Comparison of ENCODE assay signal across 8 cellular contexts in genomic region chr3:196179380-196180308, GRCh38. TPM values are rescaled to one million over a fixed set of nuclear protein-coding genes. Genes with fewer than 3 reads are reported as not detected.
DNase-seq lines count a peak whose midpoint lies in the region; ATAC-seq and TF ChIP-seq lines count a peak whose summit lies in the region.

No MANE protein-coding gene starts in this region.

- peak; percentile 36 for DNase-seq in AG04450 (ENCODE audit: low read depth, low spot score)
- peak; percentile 81 for DNase-seq in NOMO-1 treated with dmso at 0.1 percent for 144 hours (lab: John Stamatoyannopoulos, UW; ENCODE audit: unreplicated experiment)
- DNase-seq in activated T-helper 2 cell treated with anti-CD3 and anti-CD28 coated beads, Interferon-gamma antibody, Interleukin-2, Interleukin-4, amounts not matched to agents 10 μg/mL and 5 μg/mL and 100 μg/mL, durations not matched to agents 14 hours and 24 hours and 36 hours (ENCODE audit: low spot score), result peak; percentile 81
- peak; percentile 85 for DNase-seq in germinal center (ENCODE audit: low spot score)
- DNase-seq in stimulated activated CD4-positive, alpha-beta T cell treated with anti-CD3 and anti-CD28 coated beads, Interleukin-12 subunit alpha, Interleukin-12 subunit beta, amount 100 ng/mL, for 4 hours, result peak; percentile 71
- no peak for DNase-seq in SIG-M5 (lab: John Stamatoyannopoulos, UW)

- no peak for TF ChIP-seq CTCF in AG04450 (IDR thresholded peaks at IDR 0.05; ENCODE audit: low read depth, low read length)

- POLR2A ChIA-PET in AG04450 (lab: Yijun Ruan, JAX), result no interaction called here

- H3K27me3 ChIP-seq in AG04450 (ENCODE audit: control insufficient read depth, insufficient read depth, low read length), result peaks cover 2% of the 10 kb centered on the region

- no peaks in the 10 kb centered on the region for H3K27me3 Mint-ChIP-seq in activated T-helper 2 cell treated with anti-CD3 and anti-CD28 coated beads, Interferon-gamma antibody, Interleukin-2, Interleukin-4, amounts not matched to agents 10 μg/mL and 5 μg/mL and 100 μg/mL, durations not matched to agents 14 hours and 24 hours and 36 hours (ENCODE audit: low read depth)

- intact Hi-C loops in activated T-helper 2 cell treated with anti-CD3 and anti-CD28 coated beads, Interferon-gamma antibody, Interleukin-2, Interleukin-4, amounts not matched to agents 10 μg/mL and 5 μg/mL and 100 μg/mL, durations not matched to agents 14 hours and 24 hours and 36 hours (cut with micrococcal nuclease), result loop anchor here (1.0 to 10.0 kb wide), 4 partner anchors 67 to 485 kb away; partner anchors contain the start of gene TFRC

- peak overlapping the region; percentile 67 for H3K4me3 Mint-ChIP-seq in activated T-helper 2 cell treated with anti-CD3 and anti-CD28 coated beads, Interferon-gamma antibody, Interleukin-2, Interleukin-4, amounts not matched to agents 10 μg/mL and 5 μg/mL and 100 μg/mL, durations not matched to agents 14 hours and 24 hours and 36 hours (ENCODE audit: low read depth)

- H3K9me3 ChIP-seq in AG04450 (ENCODE audit: control insufficient read depth, insufficient read depth, low read length), result no peaks in the 10 kb centered on the region

- peaks cover 52% of the 10 kb centered on the region for H3K4me1 Mint-ChIP-seq in activated T-helper 2 cell treated with anti-CD3 and anti-CD28 coated beads, Interferon-gamma antibody, Interleukin-2, Interleukin-4, amounts not matched to agents 10 μg/mL and 5 μg/mL and 100 μg/mL, durations not matched to agents 14 hours and 24 hours and 36 hours (ENCODE audit: low read depth)

- H3K27ac ChIP-seq in AG04450 (ENCODE audit: low read depth, low read length), result peak overlapping the region; percentile 57

- H3K36me3 Mint-ChIP-seq in activated T-helper 2 cell treated with anti-CD3 and anti-CD28 coated beads, Interferon-gamma antibody, Interleukin-2, Interleukin-4, amounts not matched to agents 10 μg/mL and 5 μg/mL and 100 μg/mL, durations not matched to agents 14 hours and 24 hours and 36 hours (ENCODE audit: low read depth), result no peaks in the 10 kb centered on the region

- no peaks in the 10 kb centered on the region for H3K9me3 Mint-ChIP-seq in activated T-helper 2 cell treated with anti-CD3 and anti-CD28 coated beads, Interferon-gamma antibody, Interleukin-2, Interleukin-4, amounts not matched to agents 10 μg/mL and 5 μg/mL and 100 μg/mL, durations not matched to agents 14 hours and 24 hours and 36 hours

- ATAC-seq in GM19025 (IDR thresholded peaks at IDR 0.05; ENCODE audit: low read depth, unreplicated experiment) (peak; percentile 64), HG03159 (IDR thresholded peaks at IDR 0.05; ENCODE audit: unreplicated experiment) (peak; percentile 67)

- peak overlapping the region; percentile 98 for H3K27ac Mint-ChIP-seq in activated T-helper 2 cell treated with anti-CD3 and anti-CD28 coated beads, Interferon-gamma antibody, Interleukin-2, Interleukin-4, amounts not matched to agents 10 μg/mL and 5 μg/mL and 100 μg/mL, durations not matched to agents 14 hours and 24 hours and 36 hours

- H3K4me3 ChIP-seq in AG04450 (ENCODE audit: low read depth, low read length), result no peak overlapping the region

- CTCF ChIA-PET in AG04450 (lab: Charles Lee), result interaction anchor here (1.2 to 1.3 kb wide), 2 partner anchors 17 to 106 kb away, joined by 3 to 4 read pairs; no protein-coding TSS in a partner anchor

RNA-seq across cellular contexts. Expression of gene ZDHHC19, which starts 31.6 kb away (rescaled TPM):
- not detected in 2 replicates for polyA plus RNA-seq in AG04450 (2011; rRNA removed)
- not detected in 2 replicates for polyA minus RNA-seq in AG04450 (2011; rRNA and poly(A)+ RNA removed)
- total RNA-seq in activated T-helper 2 cell treated with anti-CD3 and anti-CD28 coated beads, Interferon-gamma antibody, Interleukin-2, Interleukin-4, amounts not matched to agents 10 μg/mL and 5 μg/mL and 100 μg/mL, durations not matched to agents 14 hours and 24 hours and 36 hours, result not detected in 2 replicates

RNA-seq across cellular contexts. Expression of gene SLC51A, which starts 36.7 kb away (rescaled TPM):
- polyA plus RNA-seq in AG04450 (2011; rRNA removed), result not detected in 2 replicates
- polyA minus RNA-seq in AG04450 (2011; rRNA and poly(A)+ RNA removed), result not detected in 2 replicates
- total RNA-seq in activated T-helper 2 cell treated with anti-CD3 and anti-CD28 coated beads, Interferon-gamma antibody, Interleukin-2, Interleukin-4, amounts not matched to agents 10 μg/mL and 5 μg/mL and 100 μg/mL, durations not matched to agents 14 hours and 24 hours and 36 hours, result not detected in 2 replicates
